ENCODE assay signal across 29 cellular contexts in the genomic region with DNA sequence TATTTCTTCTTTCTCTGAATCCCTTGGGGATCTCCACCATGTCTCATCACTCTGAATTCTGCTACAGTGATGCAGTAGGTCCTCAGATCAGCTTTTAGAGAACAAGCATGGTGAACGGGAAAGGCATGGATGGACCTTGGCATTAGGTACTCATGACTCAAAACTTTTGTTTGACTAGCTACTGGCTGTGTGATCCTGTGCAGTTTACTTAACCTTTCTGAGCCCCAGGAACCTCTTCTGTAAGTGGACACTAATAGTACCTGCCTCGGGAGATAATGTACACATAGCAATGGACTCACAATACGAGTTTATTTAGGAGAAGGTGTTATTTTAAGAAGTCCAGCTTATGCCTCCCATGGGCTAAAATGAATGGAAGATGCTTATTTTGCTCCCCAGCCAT.
"Had no signal": no experiment of that assay in that cellular context is flagged by ENCODE, and none has a peak within 500 bp of the region (broad histone marks: within the 10 kb centered on the region; RNA-seq: fewer than 3 reads in every experiment).

No MANE protein-coding gene starts in this region.

- H3K36me3 ChIP-seq: ascending aorta, cardiac muscle cell had no signal

- DNase-seq: activated B cell treated with CpG ODN at 0.5 μM for 24 hours; activated CD4-positive, alpha-beta memory T cell treated with anti-CD3 and anti-CD28 coated beads, Interleukin-2, amount 10 ng/mL, durations not matched to agents 7 days and 5 days; activated CD4-positive, alpha-beta T cell treated with anti-CD3 and anti-CD28 coated beads for 4 hours; activated CD4-positive, alpha-beta T cell treated with anti-CD3 and anti-CD28 coated beads, Interleukin-2, amount 10 ng/mL, durations not matched to agents 7 days and 5 days; activated CD4-positive, alpha-beta T cell treated with anti-CD3 and anti-CD28 coated beads, Interleukin-2, amount 50 U/mL, for 48 hours; activated CD4-positive, CD25-positive, alpha-beta regulatory T cell treated with anti-CD3 and anti-CD28 coated beads, Interleukin-2, amount 50 U/mL, for 72 hours; activated CD8-positive, alpha-beta memory T cell treated with anti-CD3 and anti-CD28 coated beads for 24 hours; activated CD8-positive, alpha-beta memory T cell treated with anti-CD3 and anti-CD28 coated beads, Interleukin-2, amount 10 ng/mL, durations not matched to agents 7 days and 5 days; activated CD8-positive, alpha-beta memory T cell treated with anti-CD3 and anti-CD28 coated beads, Interleukin-2, amount 50 U/mL, for 48 hours; activated CD8-positive, alpha-beta T cell treated with anti-CD3 and anti-CD28 coated beads, Interleukin-2, amount 10 ng/mL, durations not matched to agents 7 days and 5 days; activated effector memory CD4-positive, alpha-beta T cell treated with Interleukin-2 at 50 U/mL for 16 hours; activated gamma-delta T cell; activated naive CD4-positive, alpha-beta T cell treated with anti-CD3 and anti-CD28 coated beads, Interleukin-2, amount 10 ng/mL, durations not matched to agents 7 days and 5 days; activated naive CD4-positive, alpha-beta T cell treated with Interleukin-2 at 50 U/mL for 16 hours; activated naive CD8-positive, alpha-beta T cell treated with anti-CD3 and anti-CD28 coated beads, Interleukin-2, amount 10 ng/mL, durations not matched to agents 7 days and 5 days; activated naive CD8-positive, alpha-beta T cell treated with anti-CD3 and anti-CD28 coated beads, Interleukin-2, amount 50 U/mL, for 24 hours; activated T-cell treated with anti-CD3 and anti-CD28 coated beads, Interleukin-2, amount 50 U/mL, for 24 hours; activated T-cell treated with anti-CD3 and anti-CD28 coated beads, Interleukin-2, amount 50 U/mL, for 48 hours; amygdala; anterior cingulate cortex; caudate nucleus; cerebellar nuclear complex; T-helper 2 cell; T-helper 9 cell had no signal

- H3K27ac ChIP-seq: ascending aorta, cardiac muscle cell, VCaP had no signal

- H3K4me1 ChIP-seq: ascending aorta had no signal

- H3K27me3 ChIP-seq: ascending aorta, cardiac muscle cell had no signal

- H3K9me3 ChIP-seq: ascending aorta had no signal

- FAIRE-seq: bronchial epithelial cell, TTC549 had no signal

- ATAC-seq: activated CD8-positive, alpha-beta memory T cell treated with anti-CD3 and anti-CD28 coated beads, Interleukin-2, amount 10 ng/mL, durations not matched to agents 7 days and 5 days; activated CD8-positive, alpha-beta T cell treated with anti-CD3 and anti-CD28 coated beads, Interleukin-2, amount 10 ng/mL, durations not matched to agents 7 days and 5 days; activated naive CD8-positive, alpha-beta T cell treated with anti-CD3 and anti-CD28 coated beads, Interleukin-2, amount 50 U/mL, for 24 hours had no signal

- H3K4me3 ChIP-seq: ascending aorta, cardiac muscle cell had no signal
